ENCODE assay signal across 11 cellular contexts in genomic region chr10:77939561-77940001, GRCh38. TPM values are rescaled to one million over a fixed set of nuclear protein-coding genes. Genes with fewer than 3 reads are reported as not detected.
DNase-seq lines count a peak whose midpoint lies in the region; ATAC-seq and TF ChIP-seq lines count a peak whose summit lies in the region.
"Had no signal": no experiment of that assay in that cellular context is flagged by ENCODE, and none has a peak within 500 bp of the region (broad histone marks: within the 10 kb centered on the region; RNA-seq: fewer than 3 reads in every experiment).

No MANE protein-coding gene starts in this region.

- TF ChIP-seq POLR2A in heart left ventricle (IDR thresholded peaks at IDR 0.05), result no peak

- intact Hi-C loops in heart left ventricle (cut with DNase I), result no loop called here
- intact Hi-C loops in sciatic nerve (cut with DNase I), result no loop called here

- no peak overlapping the region for H3K4me3 ChIP-seq in heart left ventricle
- H3K4me3 ChIP-seq: coronary artery, upper lobe of left lung had no signal

- H3K36me3 ChIP-seq in heart left ventricle, result no peaks in the 10 kb centered on the region
- H3K36me3 ChIP-seq: upper lobe of left lung had no signal

- ATAC-seq in heart left ventricle, result peak; percentile 40 to 63 (median 54)
- peak; percentile 94 for ATAC-seq in sciatic nerve
- ATAC-seq in stimulated activated naive CD8-positive, alpha-beta T cell treated with anti-CD3 and anti-CD28 coated beads, Interleukin-15, amount 100 ng/mL, for 72 hours, result no peak
- no peak for ATAC-seq in HG02852 (IDR thresholded peaks at IDR 0.05; ENCODE audit: unreplicated experiment)
- ATAC-seq in GM18861 (IDR thresholded peaks at IDR 0.05; ENCODE audit: unreplicated experiment), result no peak
- no peak for ATAC-seq in HG03342 (IDR thresholded peaks at IDR 0.05; ENCODE audit: unreplicated experiment)

- POLR2A ChIA-PET in RWPE1 (lab: Yijun Ruan, JAX; ENCODE audit: low non-redundant PET), result no interaction called here

- no peaks in the 10 kb centered on the region for H3K4me1 Mint-ChIP-seq in stimulated activated naive CD8-positive, alpha-beta T cell treated with anti-CD3 and anti-CD28 coated beads, Interleukin-15, amount 100 ng/mL, for 72 hours

- peak; percentile 38 for DNase-seq in GM04503 (ENCODE audit: low read depth)
- DNase-seq in RWPE1 (ENCODE audit: low spot score), result no peak
- DNase-seq in heart left ventricle, result peak in 4 of 5 donors; percentile 37 to 70 (median 40)
- peak; percentile 70 for DNase-seq in sciatic nerve (ENCODE audit: low spot score)
- DNase-seq in stimulated activated naive CD8-positive, alpha-beta T cell treated with anti-CD3 and anti-CD28 coated beads, Interleukin-15, amount 100 ng/mL, for 72 hours, result no peak
- DNase-seq: Kasumi-1, upper lobe of left lung had no signal

- H3K27me3 Mint-ChIP-seq in stimulated activated naive CD8-positive, alpha-beta T cell treated with anti-CD3 and anti-CD28 coated beads, Interleukin-15, amount 100 ng/mL, for 72 hours, result peaks cover 5% of the 10 kb centered on the region

- no peak overlapping the region for H3K27ac Mint-ChIP-seq in stimulated activated naive CD8-positive, alpha-beta T cell treated with anti-CD3 and anti-CD28 coated beads, Interleukin-15, amount 100 ng/mL, for 72 hours

- TF ChIP-seq CTCF in RWPE1 (conservative IDR thresholded peaks at IDR 0.05; ENCODE audit: low read depth) (no peak), heart left ventricle (IDR thresholded peaks at IDR 0.05) (no peak)

- no peaks in the 10 kb centered on the region for H3K9me3 ChIP-seq in heart left ventricle
- H3K9me3 ChIP-seq: upper lobe of left lung had no signal

- H3K4me1 ChIP-seq in heart left ventricle, result peaks cover 0 to 15% (median 4%) of the 10 kb centered on the region in 12 donors
- H3K4me1 ChIP-seq: upper lobe of left lung had no signal

- no peaks in the 10 kb centered on the region for H3K27me3 ChIP-seq in heart left ventricle
- H3K27me3 ChIP-seq: upper lobe of left lung had no signal

- CTCF ChIA-PET in RWPE1 (lab: Yijun Ruan, JAX), result interaction anchor here (0.5 to 1.2 kb wide), 3 partner anchors 13 to 33 kb away, joined by 4 to 7 read pairs (median 4); no protein-coding TSS in a partner anchor

- H3K9me3 Mint-ChIP-seq in stimulated activated naive CD8-positive, alpha-beta T cell treated with anti-CD3 and anti-CD28 coated beads, Interleukin-15, amount 100 ng/mL, for 72 hours, result no peaks in the 10 kb centered on the region

- 17 to 32% (median 28%) methylated on average over 3 of the region's 3 CpGs for WGBS in heart left ventricle, 4 donors

- H3K27ac ChIP-seq in RWPE1 (peak overlapping the region; percentile 95), heart left ventricle (peak overlapping the region in 1 of 12 donors; percentile 39)
- H3K27ac ChIP-seq: coronary artery, upper lobe of left lung had no signal

- no peak overlapping the region for H3K4me3 Mint-ChIP-seq in stimulated activated naive CD8-positive, alpha-beta T cell treated with anti-CD3 and anti-CD28 coated beads, Interleukin-15, amount 100 ng/mL, for 72 hours

RNA-seq across cellular contexts. Expression of gene DLG5, which starts 13.0 kb away (rescaled TPM):
- total RNA-seq in heart left ventricle (10 to 100 TPM in 6 of 9 donors, 1 to 10 TPM in 3; 7.6 to 27.1 (median 13.6) TPM), sciatic nerve (31.3 TPM)
- polyA plus RNA-seq in heart left ventricle, result 10 to 100 TPM in 1 of 2 donors, 1 to 10 TPM in 1; 5.2 to 12.8 TPM

Comparison
In these comparisons a context has a peak if more than half of its experiments do, and no peak if none do; other contexts are left out.
1. DNase-seq: peak in GM04503 (single experiment), heart left ventricle (4 of 5) and sciatic nerve (single experiment); none in RWPE1 (single experiment) and stimulated activated naive CD8-positive, alpha-beta T cell treated with anti-CD3 and anti-CD28 coated beads, Interleukin-15, amount 100 ng/mL, for 72 hours (0 of 2).
2. ATAC-seq: peak in heart left ventricle (4 of 4) and sciatic nerve (single experiment); none in stimulated activated naive CD8-positive, alpha-beta T cell treated with anti-CD3 and anti-CD28 coated beads, Interleukin-15, amount 100 ng/mL, for 72 hours (single experiment), HG02852 (single experiment), GM18861 (single experiment) and HG03342 (single experiment).